ENCODE assay signal across 9 cellular contexts in the genomic region with DNA sequence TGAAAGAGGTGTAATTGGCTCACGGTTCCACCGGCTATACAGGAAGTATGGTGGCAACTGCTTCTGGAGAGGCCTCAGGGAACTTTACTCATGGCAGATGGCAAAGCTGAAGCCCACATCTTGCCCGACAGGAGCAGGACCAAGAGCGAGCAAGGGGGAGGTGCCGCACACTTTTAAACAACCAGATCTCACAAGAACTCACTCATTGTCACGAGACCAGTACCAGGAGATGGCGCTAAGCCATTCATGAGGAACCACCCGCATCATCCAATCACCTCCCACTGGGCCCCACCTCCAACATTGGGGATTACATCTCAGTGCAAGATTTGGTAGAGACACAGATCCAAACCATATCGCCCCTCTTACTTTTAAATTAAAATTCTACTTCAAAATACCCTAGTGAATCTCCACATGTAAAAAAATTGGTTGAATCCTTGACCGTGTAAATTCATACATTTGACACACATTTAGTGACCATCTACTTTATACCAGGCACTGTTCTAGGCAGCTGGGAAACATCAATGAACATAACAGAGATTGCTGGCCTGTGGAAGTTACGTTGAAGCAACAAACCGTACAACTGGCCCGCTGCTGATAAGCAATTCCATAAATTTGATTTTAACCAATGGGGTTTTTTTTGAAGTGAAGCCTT.
DNase-seq lines count a peak whose midpoint lies in the region; ATAC-seq, FAIRE-seq and TF ChIP-seq lines count a peak whose summit lies in the region.
"Had no signal": no experiment of that assay in that cellular context is flagged by ENCODE, and none has a peak within 500 bp of the region (broad histone marks: within the 10 kb centered on the region; RNA-seq: fewer than 3 reads in every experiment).

No MANE protein-coding gene starts in this region.

- H3K36me3 Mint-ChIP-seq in activated CD8-positive, alpha-beta T cell treated with anti-CD3 and anti-CD28 coated beads for 36 hours (ENCODE audit: low read depth) = no peaks in the 10 kb centered on the region

- DNase-seq in D341Med (ENCODE audit: low spot score) (peak; percentile 57), HTR-8/SVneo (ENCODE audit: insufficient read length, low spot score) (no peak), lung microvascular endothelial cell (ENCODE audit: low read depth in 2 of 2) (peak; percentile 39 to 47), tibial artery (no peak), ureter (ENCODE audit: low spot score) (no peak), urothelium cell line (ENCODE audit: low spot score) (no peak)
- peak; percentile 52 for DNase-seq in activated CD8-positive, alpha-beta T cell treated with anti-CD3 and anti-CD28 coated beads for 36 hours

- no peaks in the 10 kb centered on the region for H3K36me3 ChIP-seq in tibial artery

- H3K4me1 ChIP-seq in tibial artery = peaks cover 0 to 3% (median 0%) of the 10 kb centered on the region in 4 donors

- H3K9me3 ChIP-seq in tibial artery = no peaks in the 10 kb centered on the region

- H3K4me3 ChIP-seq in tibial artery = no peak overlapping the region

- H3K27me3 Mint-ChIP-seq in activated CD8-positive, alpha-beta T cell treated with anti-CD3 and anti-CD28 coated beads for 36 hours = peaks cover 8% of the 10 kb centered on the region

- no peaks in the 10 kb centered on the region for H3K9me3 Mint-ChIP-seq in activated CD8-positive, alpha-beta T cell treated with anti-CD3 and anti-CD28 coated beads for 36 hours

- H3K4me1 Mint-ChIP-seq in activated CD8-positive, alpha-beta T cell treated with anti-CD3 and anti-CD28 coated beads for 36 hours (ENCODE audit: low read depth) = peaks cover 69% of the 10 kb centered on the region

- peak overlapping the region; percentile 40 for H3K4me3 Mint-ChIP-seq in activated CD8-positive, alpha-beta T cell treated with anti-CD3 and anti-CD28 coated beads for 36 hours

- intact Hi-C loops in activated CD8-positive, alpha-beta T cell treated with anti-CD3 and anti-CD28 coated beads for 36 hours (cut with micrococcal nuclease) = loop anchor here (5.0 kb wide), 1 partner anchor 76 kb away; no protein-coding TSS in a partner anchor
- intact Hi-C loops in tibial artery (cut with DNase I; ENCODE audit: low total_unique reads) = no loop called here

- no peak overlapping the region for H3K27ac ChIP-seq in tibial artery
- H3K27ac ChIP-seq: HL-60 had no signal

- peaks cover 0 to 3% of the 10 kb centered on the region in 2 donors for H3K27me3 ChIP-seq in tibial artery

- peak overlapping the region; percentile 72 for H3K27ac Mint-ChIP-seq in activated CD8-positive, alpha-beta T cell treated with anti-CD3 and anti-CD28 coated beads for 36 hours

- peak; percentile 17 for ATAC-seq in activated CD8-positive, alpha-beta T cell treated with anti-CD3 and anti-CD28 coated beads for 36 hours
- no peak for ATAC-seq in HG03520 (IDR thresholded peaks at IDR 0.05; ENCODE audit: unreplicated experiment)

- POLR2A ChIA-PET in activated CD8-positive, alpha-beta T cell treated with anti-CD3 and anti-CD28 coated beads for 36 hours (lab: Charles Lee) = interaction anchor here (0.6 to 2.4 kb wide), 6 partner anchors 70 to 215 kb away, joined by 3 to 8 read pairs (median 4); partner anchors contain the start of gene MALT1

- CTCF ChIA-PET in activated CD8-positive, alpha-beta T cell treated with anti-CD3 and anti-CD28 coated beads for 36 hours (lab: Charles Lee) = interaction anchor here (1.5 to 10.5 kb wide), 6 partner anchors 12 to 227 kb away, joined by 3 to 88 read pairs (median 8); no protein-coding TSS in a partner anchor

- FAIRE-seq in HTR-8/SVneo (lab: Jason Lieb, UNC) (peak; percentile 60), urothelium cell line (lab: Jason Lieb, UNC) (no peak)

- peak; percentile 27 for TF ChIP-seq CTCF in activated CD8-positive, alpha-beta T cell treated with anti-CD3 and anti-CD28 coated beads for 36 hours (IDR thresholded peaks at IDR 0.05)
- no peak for TF ChIP-seq CTCF in tibial artery (IDR thresholded peaks at IDR 0.05)

Comparison
In these comparisons a context has a peak if more than half of its experiments do, and no peak if none do; other contexts are left out.
1. DNase-seq: peak in D341Med (single experiment), activated CD8-positive, alpha-beta T cell treated with anti-CD3 and anti-CD28 coated beads for 36 hours (single experiment) and lung microvascular endothelial cell (2 of 2); none in HTR-8/SVneo (single experiment), tibial artery (0 of 2), ureter (single experiment) and urothelium cell line (single experiment).